Comparison of ENCODE assay signal across 16 cellular contexts in the genomic region with DNA sequence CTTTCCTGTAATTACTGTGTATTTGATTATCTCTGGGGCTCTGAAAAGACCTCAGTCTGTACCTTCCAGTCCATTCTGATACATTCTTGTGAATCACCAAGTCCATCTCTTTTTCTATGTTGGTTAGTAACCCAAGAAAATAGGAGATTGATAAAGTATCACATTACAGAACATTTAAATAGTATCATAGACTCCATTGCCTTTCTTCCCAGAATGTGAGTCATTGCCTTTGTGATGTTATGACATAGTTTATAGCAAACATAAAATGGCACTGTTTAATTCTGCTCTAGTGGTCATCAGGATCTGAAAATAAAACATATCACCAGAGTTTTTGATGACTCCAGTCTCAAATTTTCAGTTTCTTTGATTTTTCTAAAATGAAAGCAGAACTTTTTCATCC.
"Had no signal": no experiment of that assay in that cellular context is flagged by ENCODE, and none has a peak within 500 bp of the region (broad histone marks: within the 10 kb centered on the region; RNA-seq: fewer than 3 reads in every experiment).

No MANE protein-coding gene starts in this region.

- H3K79me2 ChIP-seq: parathyroid adenoma had no signal

- DNase-seq: activated B cell treated with CpG ODN at 0.5 μM for 24 hours; activated CD4-positive, alpha-beta memory T cell treated with anti-CD3 and anti-CD28 coated beads for 36 hours; activated CD4-positive, alpha-beta T cell treated with anti-CD3 and anti-CD28 coated beads for 4 hours; activated gamma-delta T cell treated with Interleukin-2 at 50 U/mL for 16 hours; activated T-cell treated with anti-CD3 and anti-CD28 coated beads for 4 hours; adrenal gland; cerebellar nuclear complex; effector CD8-positive, alpha-beta T cell; hippocampal formation; left lung; stimulated activated CD4-positive, alpha-beta T cell treated with anti-CD3 and anti-CD28 coated beads, Interleukin-4, amount 100 ng/mL, for 24 hours; stomach; T-cell; upper lobe of left lung had no signal

- H2AFZ ChIP-seq: parathyroid adenoma had no signal

- H3K36me3 ChIP-seq: adrenal gland, left lung, stomach, thoracic aorta, upper lobe of left lung had no signal

- H3K9me3 ChIP-seq: adrenal gland, left lung, stomach, thoracic aorta, upper lobe of left lung had no signal

- H3K4me1 ChIP-seq: adrenal gland, left lung, parathyroid adenoma, stomach, upper lobe of left lung had no signal

- H3K27ac ChIP-seq: adrenal gland, left lung, parathyroid adenoma, stomach, thoracic aorta, upper lobe of left lung had no signal

- H3K27me3 ChIP-seq: adrenal gland, left lung, stomach, upper lobe of left lung had no signal

- H3K9ac ChIP-seq: parathyroid adenoma had no signal

- H3K4me3 ChIP-seq: adrenal gland, left lung, stomach, thoracic aorta, upper lobe of left lung had no signal
